In the genomic region with DNA sequence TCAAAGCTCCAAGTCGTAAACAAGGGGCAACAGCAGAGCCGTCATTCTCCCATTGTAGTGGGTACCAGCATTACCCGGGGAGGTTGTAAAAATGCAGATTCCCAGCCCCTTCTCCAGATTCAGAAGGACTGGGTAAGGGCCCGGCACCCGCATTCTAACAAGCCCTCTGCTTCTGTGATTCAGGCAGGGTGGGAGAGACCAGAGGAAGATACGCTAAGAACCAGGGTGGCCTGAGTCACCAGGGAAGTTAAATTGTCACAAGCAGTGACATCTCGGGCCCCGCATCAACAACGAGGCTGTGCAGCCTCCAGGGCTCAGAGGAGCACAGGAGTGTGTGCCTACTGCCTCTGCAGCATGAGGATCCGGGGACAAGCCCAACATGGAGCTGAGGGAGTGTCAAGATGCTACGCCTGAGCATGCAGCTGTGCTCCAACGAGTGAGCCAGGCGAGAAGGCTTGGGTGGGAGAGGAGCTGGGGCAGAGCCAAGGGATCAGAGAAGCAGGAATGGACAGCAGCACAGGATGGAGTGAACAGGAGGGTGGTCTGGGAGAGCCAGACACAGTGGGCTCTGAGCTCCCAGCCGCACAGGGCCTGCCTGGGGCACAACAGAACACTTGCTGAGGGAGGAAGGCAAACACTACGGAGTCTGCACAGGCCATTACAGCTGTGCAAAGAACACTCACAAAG, we compare ENCODE assay signal across 1 cellular context.
A peak's percentile ranks its signal among the peaks of the same experiment; 100 is the strongest.
TF ChIP-seq lines count a peak whose summit lies in the region.

No MANE protein-coding gene starts in this region.

TF ChIP-seq in H1, 55 proteins besides CTCF, POLR2A, EP300 and RAD21:
- no peak for TF ChIP-seq JUN (IDR thresholded peaks at IDR 0.05; ENCODE audit: low read depth, low read length)
- TF ChIP-seq, protein P1, sequence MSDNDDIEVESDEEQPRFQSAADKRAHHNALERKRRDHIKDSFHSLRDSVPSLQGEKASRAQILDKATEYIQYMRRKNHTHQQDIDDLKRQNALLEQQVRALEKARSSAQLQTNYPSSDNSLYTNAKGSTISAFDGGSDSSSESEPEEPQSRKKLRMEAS (IDR thresholded peaks at IDR 0.05): 0 out of 2 replicates have a peak, but pooled peaks have one; percentile 16
